In the genomic region with DNA sequence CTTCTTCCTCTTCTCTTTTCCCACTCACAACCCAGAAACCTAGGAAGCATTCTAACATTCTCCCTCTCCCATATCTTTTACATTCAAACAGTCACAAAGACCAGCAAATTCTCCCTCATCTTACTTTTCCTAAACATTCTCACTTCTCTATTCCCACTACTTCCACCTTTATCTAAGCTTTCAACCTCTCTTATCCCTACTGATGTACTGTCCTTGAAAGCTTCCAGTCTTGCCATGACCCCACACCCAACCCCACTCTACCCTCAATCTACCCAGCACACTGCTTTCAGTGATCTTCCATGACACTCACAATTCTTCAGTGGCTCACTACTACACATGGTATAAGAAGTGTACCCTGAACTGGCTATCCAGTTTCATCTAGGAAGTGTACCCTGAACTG, we compare ENCODE assay signal across 11 cellular contexts.
"Had no signal": no experiment of that assay in that cellular context is flagged by ENCODE, and none has a peak within 500 bp of the region (broad histone marks: within the 10 kb centered on the region; RNA-seq: fewer than 3 reads in every experiment).

No MANE protein-coding gene starts in this region.

- H3K9me3 Mint-ChIP-seq: HFFc6, IgD-negative memory B cell had no signal

- ATAC-seq: HCT116, HepG2 had no signal

- DNase-seq: GM23248, GOT3, H7, HFFc6, Karpas-422, KG1 had no signal

- H3K27me3 Mint-ChIP-seq: IgD-negative memory B cell had no signal

- H3K9me3 ChIP-seq: HAP-1 had no signal

- FAIRE-seq: HepG2 had no signal

- H3K27ac Mint-ChIP-seq: HFFc6 had no signal

- H3K9ac ChIP-seq: GM23248 had no signal

- H3K27ac ChIP-seq: GM23248, HL-60 had no signal

- H3K4me3 Mint-ChIP-seq: HFFc6, IgD-negative memory B cell had no signal

- H3K4me3 ChIP-seq: GM23248, HAP-1 had no signal
